ENCODE assay signal across 8 cellular contexts in the genomic region with DNA sequence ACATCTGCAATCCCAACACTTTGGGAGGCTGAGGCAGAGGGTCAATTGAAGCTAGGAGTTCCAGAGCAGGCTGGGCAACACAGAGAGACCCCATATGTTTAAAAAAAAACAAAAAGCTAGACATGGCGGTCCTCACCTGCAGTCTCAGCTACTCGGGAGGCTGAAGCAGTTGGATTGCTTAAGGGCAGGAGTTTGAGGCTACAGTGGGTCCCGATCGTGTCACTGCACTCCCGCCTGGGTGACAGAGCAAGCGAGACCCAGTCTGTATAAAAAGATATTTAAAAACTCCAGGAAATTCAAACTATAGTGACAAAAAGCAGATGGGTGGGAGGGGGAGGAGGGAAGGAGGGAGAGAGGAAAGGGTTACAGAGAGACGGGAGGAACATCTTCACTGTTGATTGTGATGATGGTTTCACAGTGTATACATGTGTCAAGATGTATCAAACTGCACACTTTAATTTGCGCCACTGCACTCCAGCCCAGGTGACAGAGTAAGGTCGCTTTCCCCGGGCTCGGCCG. TPM values are rescaled to one million over a fixed set of nuclear protein-coding genes. Genes with fewer than 3 reads are reported as not detected.
DNase-seq lines count a peak whose midpoint lies in the region; ATAC-seq lines count a peak whose summit lies in the region.

No MANE protein-coding gene starts in this region.

- DNase-seq in DMS53 treated with DMSO at 0.1 percent for 48 hours (lab: John Stamatoyannopoulos, UW; ENCODE audit: unreplicated experiment), result peak; percentile 54
- DNase-seq in epidermal melanocyte (ENCODE audit: insufficient read length, low spot score), result no peak
- no peak for DNase-seq in NK-92 (lab: John Stamatoyannopoulos, UW; ENCODE audit: unreplicated experiment)
- no peak for DNase-seq in central memory CD4-positive, alpha-beta T cell

- no peaks in the 10 kb centered on the region for H3K9me3 Mint-ChIP-seq in activated T-helper 17 cell treated with anti-CD3 and anti-CD28 coated beads, Interleukin-2, amount 50 U/mL, for 72 hours

- no peak overlapping the region for H3K27ac ChIP-seq in iPS-18a (ENCODE audit: low read length)
- peak overlapping the region; percentile 91 for H3K27ac ChIP-seq in subcutaneous abdominal adipose tissue (ENCODE audit: low read depth, low read length)

- ATAC-seq in HG02943 (IDR thresholded peaks at IDR 0.05; ENCODE audit: low read depth, unreplicated experiment), result peak; percentile 24
- peak; percentile 37 for ATAC-seq in activated T-helper 17 cell treated with anti-CD3 and anti-CD28 coated beads, Interleukin-2, amount 50 U/mL, for 72 hours (replicated peaks)

- peaks cover 13% of the 10 kb centered on the region for H3K36me3 Mint-ChIP-seq in activated T-helper 17 cell treated with anti-CD3 and anti-CD28 coated beads, Interleukin-2, amount 50 U/mL, for 72 hours (ENCODE audit: low read depth)

- H3K27ac Mint-ChIP-seq in activated T-helper 17 cell treated with anti-CD3 and anti-CD28 coated beads, Interleukin-2, amount 50 U/mL, for 72 hours, result peak overlapping the region; percentile 91

- H3K9me3 ChIP-seq in iPS-18a (ENCODE audit: control insufficient read depth, low read depth, low read length), result no peaks in the 10 kb centered on the region
- H3K9me3 ChIP-seq in subcutaneous abdominal adipose tissue (ENCODE audit: control insufficient read depth in 5 of 5, low read length in 5 of 5), result no peaks in the 10 kb centered on the region

- H3K4me3 ChIP-seq in iPS-18a (ENCODE audit: low read length) (peak overlapping the region; percentile 73), subcutaneous abdominal adipose tissue (ENCODE audit: low read depth in 1 of 5, low read length in 5 of 5) (peak overlapping the region; percentile 78 to 98 (median 98))

- peak overlapping the region; percentile 88 for H3K4me3 Mint-ChIP-seq in activated T-helper 17 cell treated with anti-CD3 and anti-CD28 coated beads, Interleukin-2, amount 50 U/mL, for 72 hours

- H3K4me1 Mint-ChIP-seq in activated T-helper 17 cell treated with anti-CD3 and anti-CD28 coated beads, Interleukin-2, amount 50 U/mL, for 72 hours, result peaks cover 25% of the 10 kb centered on the region

- H3K27me3 Mint-ChIP-seq in activated T-helper 17 cell treated with anti-CD3 and anti-CD28 coated beads, Interleukin-2, amount 50 U/mL, for 72 hours, result no peaks in the 10 kb centered on the region

- H3K27me3 ChIP-seq in iPS-18a (ENCODE audit: control insufficient read depth, insufficient read depth, low read length) (no peaks in the 10 kb centered on the region), subcutaneous abdominal adipose tissue (ENCODE audit: control insufficient read depth in 5 of 5, insufficient read depth in 4 of 5, low read length in 5 of 5) (no peaks in the 10 kb centered on the region)

- H3K9ac ChIP-seq in iPS-18a (ENCODE audit: low read length) (peak overlapping the region; percentile 90), subcutaneous abdominal adipose tissue (ENCODE audit: low read length in 5 of 5) (peak overlapping the region; percentile 92 to 99 (median 97))

- H3K4me1 ChIP-seq in iPS-18a (ENCODE audit: control insufficient read depth, low read depth, low read length) (peaks cover 13% of the 10 kb centered on the region), subcutaneous abdominal adipose tissue (ENCODE audit: control insufficient read depth in 5 of 5, insufficient read depth in 5 of 5, low read length in 5 of 5) (peaks cover 5 to 32% (median 25%) of the 10 kb centered on the region in 5 donors)

- H3K36me3 ChIP-seq in iPS-18a (ENCODE audit: control insufficient read depth, low read depth, low read length) (no peaks in the 10 kb centered on the region), subcutaneous abdominal adipose tissue (ENCODE audit: control insufficient read depth in 5 of 5, insufficient read depth in 5 of 5, low read length in 5 of 5) (peaks cover 0 to 3% (median 0%) of the 10 kb centered on the region in 5 donors)

RNA-seq across cellular contexts. Expression of a gene that starts 0.9 kb away (rescaled TPM):
- total RNA-seq in activated T-helper 17 cell treated with anti-CD3 and anti-CD28 coated beads, Interleukin-2, amount 50 U/mL, for 72 hours, result 10 to 100 TPM; 19.3 to 20.1 TPM
